Comparison of ENCODE assay signal across 1 cellular context in the genomic region with DNA sequence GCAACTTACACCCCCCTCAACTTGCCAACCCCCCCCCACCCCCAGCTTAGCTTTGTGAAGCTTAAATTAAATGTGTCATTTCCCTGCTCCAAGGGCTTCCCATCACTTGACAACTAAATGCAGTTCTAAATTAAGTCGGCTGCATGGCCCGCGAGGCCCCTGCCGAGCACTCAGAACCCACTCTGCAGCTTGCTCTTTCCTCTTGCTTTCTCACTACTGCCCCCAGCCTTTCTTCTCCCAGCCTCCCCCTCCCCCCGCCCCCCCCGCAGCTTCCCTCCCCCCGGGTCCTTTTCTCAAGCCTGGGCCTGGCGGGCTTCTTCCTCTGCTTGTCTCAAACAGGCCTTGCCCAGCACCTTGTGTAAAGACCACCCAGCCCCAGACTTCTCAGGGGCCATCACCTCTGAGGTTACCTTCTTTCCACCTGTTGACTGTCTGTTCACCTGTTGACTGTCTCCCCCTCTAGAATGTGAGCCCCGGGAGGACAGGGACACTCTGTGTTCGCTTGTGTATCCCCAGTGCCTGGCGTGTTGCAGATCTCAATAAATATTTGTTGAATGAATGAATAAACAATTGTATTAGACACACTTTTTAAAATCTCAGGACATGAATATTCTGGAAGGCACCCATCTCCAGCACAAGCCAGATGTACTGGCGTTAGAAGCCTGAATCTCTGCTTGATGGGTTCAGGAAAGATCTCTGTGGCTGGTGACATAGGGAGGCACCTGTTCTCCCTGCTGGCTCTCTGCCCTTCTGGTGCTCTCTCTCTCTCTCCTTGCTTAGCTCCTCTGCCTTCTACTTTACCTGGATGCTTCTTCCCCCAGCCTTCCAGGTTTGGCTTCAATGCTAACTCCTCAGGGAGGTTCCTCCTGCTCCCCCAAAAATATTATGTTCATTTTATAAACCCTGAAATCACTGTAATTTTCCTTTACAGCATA.
TF ChIP-seq lines count a peak whose summit lies in the region.

No MANE protein-coding gene starts in this region.

TF ChIP-seq in GM23338, 12 proteins besides CTCF, POLR2A, EP300 and RAD21 (continued from another document):
- TF ChIP-seq, protein P1, sequence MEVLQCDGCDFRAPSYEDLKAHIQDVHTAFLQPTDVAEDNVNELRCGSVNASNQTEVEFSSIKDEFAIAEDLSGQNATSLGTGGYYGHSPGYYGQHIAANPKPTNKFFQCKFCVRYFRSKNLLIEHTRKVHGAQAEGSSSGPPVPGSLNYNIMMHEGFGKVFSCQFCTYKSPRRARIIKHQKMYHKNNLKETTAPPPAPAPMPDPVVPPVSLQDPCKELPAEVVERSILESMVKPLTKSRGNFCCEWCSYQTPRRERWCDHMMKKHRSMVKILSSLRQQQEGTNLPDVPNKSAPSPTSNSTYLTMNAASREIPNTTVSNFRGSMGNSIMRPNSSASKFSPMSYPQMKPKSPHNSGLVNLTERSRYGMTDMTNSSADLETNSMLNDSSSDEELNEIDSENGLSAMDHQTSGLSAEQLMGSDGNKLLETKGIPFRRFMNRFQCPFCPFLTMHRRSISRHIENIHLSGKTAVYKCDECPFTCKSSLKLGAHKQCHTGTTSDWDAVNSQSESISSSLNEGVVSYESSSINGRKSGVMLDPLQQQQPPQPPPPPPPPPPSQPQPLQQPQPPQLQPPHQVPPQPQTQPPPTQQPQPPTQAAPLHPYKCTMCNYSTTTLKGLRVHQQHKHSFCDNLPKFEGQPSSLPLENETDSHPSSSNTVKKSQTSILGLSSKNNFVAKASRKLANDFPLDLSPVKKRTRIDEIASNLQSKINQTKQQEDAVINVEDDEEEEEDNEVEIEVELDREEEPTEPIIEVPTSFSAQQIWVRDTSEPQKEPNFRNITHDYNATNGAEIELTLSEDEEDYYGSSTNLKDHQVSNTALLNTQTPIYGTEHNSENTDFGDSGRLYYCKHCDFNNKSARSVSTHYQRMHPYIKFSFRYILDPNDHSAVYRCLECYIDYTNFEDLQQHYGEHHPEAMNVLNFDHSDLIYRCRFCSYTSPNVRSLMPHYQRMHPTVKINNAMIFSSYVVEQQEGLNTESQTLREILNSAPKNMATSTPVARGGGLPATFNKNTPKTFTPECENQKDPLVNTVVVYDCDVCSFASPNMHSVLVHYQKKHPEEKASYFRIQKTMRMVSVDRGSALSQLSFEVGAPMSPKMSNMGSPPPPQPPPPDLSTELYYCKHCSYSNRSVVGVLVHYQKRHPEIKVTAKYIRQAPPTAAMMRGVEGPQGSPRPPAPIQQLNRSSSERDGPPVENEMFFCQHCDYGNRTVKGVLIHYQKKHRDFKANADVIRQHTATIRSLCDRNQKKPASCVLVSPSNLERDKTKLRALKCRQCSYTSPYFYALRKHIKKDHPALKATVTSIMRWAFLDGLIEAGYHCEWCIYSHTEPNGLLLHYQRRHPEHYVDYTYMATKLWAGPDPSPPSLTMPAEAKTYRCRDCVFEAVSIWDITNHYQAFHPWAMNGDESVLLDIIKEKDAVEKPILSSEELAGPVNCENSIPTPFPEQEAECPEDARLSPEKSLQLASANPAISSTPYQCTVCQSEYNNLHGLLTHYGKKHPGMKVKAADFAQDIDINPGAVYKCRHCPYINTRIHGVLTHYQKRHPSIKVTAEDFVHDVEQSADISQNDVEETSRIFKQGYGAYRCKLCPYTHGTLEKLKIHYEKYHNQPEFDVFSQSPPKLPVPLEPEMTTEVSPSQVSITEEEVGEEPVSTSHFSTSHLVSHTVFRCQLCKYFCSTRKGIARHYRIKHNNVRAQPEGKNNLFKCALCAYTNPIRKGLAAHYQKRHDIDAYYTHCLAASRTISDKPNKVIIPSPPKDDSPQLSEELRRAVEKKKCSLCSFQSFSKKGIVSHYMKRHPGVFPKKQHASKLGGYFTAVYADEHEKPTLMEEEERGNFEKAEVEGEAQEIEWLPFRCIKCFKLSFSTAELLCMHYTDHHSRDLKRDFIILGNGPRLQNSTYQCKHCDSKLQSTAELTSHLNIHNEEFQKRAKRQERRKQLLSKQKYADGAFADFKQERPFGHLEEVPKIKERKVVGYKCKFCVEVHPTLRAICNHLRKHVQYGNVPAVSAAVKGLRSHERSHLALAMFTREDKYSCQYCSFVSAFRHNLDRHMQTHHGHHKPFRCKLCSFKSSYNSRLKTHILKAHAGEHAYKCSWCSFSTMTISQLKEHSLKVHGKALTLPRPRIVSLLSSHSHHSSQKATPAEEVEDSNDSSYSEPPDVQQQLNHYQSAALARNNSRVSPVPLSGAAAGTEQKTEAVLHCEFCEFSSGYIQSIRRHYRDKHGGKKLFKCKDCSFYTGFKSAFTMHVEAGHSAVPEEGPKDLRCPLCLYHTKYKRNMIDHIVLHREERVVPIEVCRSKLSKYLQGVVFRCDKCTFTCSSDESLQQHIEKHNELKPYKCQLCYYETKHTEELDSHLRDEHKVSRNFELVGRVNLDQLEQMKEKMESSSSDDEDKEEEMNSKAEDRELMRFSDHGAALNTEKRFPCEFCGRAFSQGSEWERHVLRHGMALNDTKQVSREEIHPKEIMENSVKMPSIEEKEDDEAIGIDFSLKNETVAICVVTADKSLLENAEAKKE (CRISPR knock-in tag; IDR thresholded peaks at IDR 0.05), result no peak
- TF ChIP-seq CREB1 (CRISPR knock-in tag; IDR thresholded peaks at IDR 0.05; ENCODE audit: low read depth), result no peak
